In genomic region chr2:239188536-239188935, GRCh38 we compare ENCODE assay signal across 27 cellular contexts.
A peak's percentile ranks its signal among the peaks of the same experiment; 100 is the strongest.
DNase-seq lines count a peak whose midpoint lies in the region; ATAC-seq and TF ChIP-seq lines count a peak whose summit lies in the region.
"Had no signal": no experiment of that assay in that cellular context is flagged by ENCODE, and none has a peak within 500 bp of the region (broad histone marks: within the 10 kb centered on the region; RNA-seq: fewer than 3 reads in every experiment).

No MANE protein-coding gene starts in this region.

- H3K4me3 Mint-ChIP-seq in activated CD4-positive, alpha-beta T cell treated with anti-CD3 and anti-CD28 coated beads for 36 hours: no peak overlapping the region
- no peak overlapping the region for H3K4me3 Mint-ChIP-seq in H9
- H3K4me3 Mint-ChIP-seq: activated naive CD4-positive, alpha-beta T cell treated with anti-CD3 and anti-CD28 coated beads for 36 hours; neural progenitor cell; T-helper 2 cell treated with Interferon-gamma antibody and Interleukin-4, amounts not matched to agents 5 μg/mL and 100 μg/mL, for 36 hours had no signal

- no CpG with 5 or more reads among the region's 12 CpGs for WGBS in H9 (ENCODE audit: extremely low coverage, insufficient read length, low lambda C conversion rate)
- 97 to 98% methylated on average over 12 of the region's 12 CpGs for WGBS in sigmoid colon, 2 donors

- peaks cover 6% of the 10 kb centered on the region for H3K4me1 Mint-ChIP-seq in activated CD4-positive, alpha-beta T cell treated with anti-CD3 and anti-CD28 coated beads for 36 hours
- peaks cover 0 to 6% of the 10 kb centered on the region in 2 experiments; a peak in 1 of 4 replicates for H3K4me1 Mint-ChIP-seq in H9

- no peak overlapping the region for H2BK120ac ChIP-seq in H9 (ENCODE audit: low read depth, low read length, poor library complexity, severe bottlenecking)

- POLR2A ChIA-PET in activated CD4-positive, alpha-beta T cell treated with anti-CD3 and anti-CD28 coated beads for 36 hours (lab: Charles Lee): interaction anchor here (0.6 kb wide), 2 partner anchors 215 to 841 kb away, joined by 3 read pairs; no protein-coding TSS in a partner anchor

- no peak overlapping the region for H2BK15ac ChIP-seq in H9 (ENCODE audit: low read depth, low read length)

- no peak overlapping the region for H3K14ac ChIP-seq in H9 (ENCODE audit: insufficient read depth, low read length)

- H4K91ac ChIP-seq in H9 (ENCODE audit: insufficient read length, low read depth, low read length): no peak overlapping the region

- DNase-seq in activated CD4-positive, alpha-beta T cell treated with anti-CD3 and anti-CD28 coated beads for 36 hours: peak; percentile 2
- no peak for DNase-seq in activated CD4-positive, alpha-beta T cell treated with anti-CD3 and anti-CD28 coated beads, Interleukin-2, amount 50 U/mL, for 4 hours
- DNase-seq in H9 (peak; percentile 6), left lobe of liver (ENCODE audit: low spot score) (peak; percentile 37), sigmoid colon (peak; percentile 53), hepatic stellate cell (ENCODE audit: low spot score) (no peak), NOMO-1 treated with DMSO at 0.1 percent for 48 hours (lab: John Stamatoyannopoulos, UW; ENCODE audit: unreplicated experiment) (no peak), NCI-H1105 (lab: John Stamatoyannopoulos, UW) (no peak)
- DNase-seq: activated CD4-positive, CD25-positive, alpha-beta regulatory T cell treated with anti-CD3 and anti-CD28 coated beads, Interleukin-2, amount 50 U/mL, for 72 hours; activated naive CD4-positive, alpha-beta T cell treated with anti-CD3 and anti-CD28 coated beads for 36 hours; activated T-cell treated with anti-CD3 and anti-CD28 coated beads, Interleukin-2, amount 50 U/mL, for 1 hour; amygdala; brain microvascular endothelial cell; Caco-2; H7; hypothalamus; mesendoderm; NCI-H146; NCI-H226; stimulated activated CD4-positive, alpha-beta T cell treated with anti-CD3 and anti-CD28 coated beads, Interleukin-4, amount 100 ng/mL, for 24 hours; trophoblast cell had no signal

- no peak overlapping the region for H3K18ac ChIP-seq in H9 (ENCODE audit: insufficient read length, low read depth, low read length)

- H3K4me2 ChIP-seq in H9 (ENCODE audit: insufficient read depth, insufficient read length, low read length): no peak overlapping the region
- H3K4me2 ChIP-seq: neural progenitor cell had no signal

- H3T11ph ChIP-seq in H9 (ENCODE audit: low read length): no peak overlapping the region

- H3K56ac ChIP-seq in H9 (ENCODE audit: insufficient read length, low read depth, low read length): no peak overlapping the region

- intact Hi-C loops in activated CD4-positive, alpha-beta T cell treated with anti-CD3 and anti-CD28 coated beads for 36 hours (cut with DNase I, micrococcal nuclease): no loop called here
- intact Hi-C loops in sigmoid colon (cut with DNase I): no loop called here

- no peak overlapping the region for H4K8ac ChIP-seq in H9 (replicated peaks; ENCODE audit: insufficient read length, low read depth, low read length)

- CTCF ChIA-PET in activated CD4-positive, alpha-beta T cell treated with anti-CD3 and anti-CD28 coated beads for 36 hours (lab: Charles Lee): interaction anchor here (0.8 kb wide), 1 partner anchor 86 kb away, joined by 3 read pairs; no protein-coding TSS in a partner anchor

- no peak overlapping the region for H2BK12ac ChIP-seq in H9 (ENCODE audit: insufficient read length, low read depth, low read length)

- no peaks in the 10 kb centered on the region for H3K79me1 ChIP-seq in H9 (ENCODE audit: insufficient read depth, low read depth, low read length, poor library complexity, severe bottlenecking)

- H3K36me3 Mint-ChIP-seq in activated CD4-positive, alpha-beta T cell treated with anti-CD3 and anti-CD28 coated beads for 36 hours (ENCODE audit: low read depth): peaks cover 30% of the 10 kb centered on the region
- peaks cover 25 to 33% (median 33%) of the 10 kb centered on the region in 3 experiments for H3K36me3 Mint-ChIP-seq in H9 (ENCODE audit: insufficient read depth in 1 of 3, low read depth in 3 of 3)

- no peak overlapping the region for H2BK20ac ChIP-seq in H9 (ENCODE audit: low read depth, low read length, poor library complexity, severe bottlenecking)

- TF ChIP-seq CTCF in H9 (conservative IDR thresholded peaks at IDR 0.05): no peak
- no peak for TF ChIP-seq CTCF in sigmoid colon (IDR thresholded peaks at IDR 0.05)

- H3K36me3 ChIP-seq in sigmoid colon: peaks cover 31 to 65% (median 45%) of the 10 kb centered on the region in 4 donors

- no peak overlapping the region for H2AFZ ChIP-seq in H9 (ENCODE audit: low read length)
- H2AFZ ChIP-seq: neural progenitor cell had no signal

- H3K27ac ChIP-seq in H9 (ENCODE audit: insufficient read length, low read depth, low read length) (no peak overlapping the region), sigmoid colon (no peak overlapping the region)
- H3K27ac ChIP-seq: 22Rv1, brain microvascular endothelial cell, C4-2B, left lung, neural progenitor cell, prostate gland had no signal

- H4K20me1 ChIP-seq in H9 (ENCODE audit: control insufficient read depth, insufficient read depth, insufficient read length): no peaks in the 10 kb centered on the region

- H3K4me1 ChIP-seq in H9 (ENCODE audit: insufficient read depth, low read length) (no peaks in the 10 kb centered on the region), sigmoid colon (peaks cover 0 to 29% (median 24%) of the 10 kb centered on the region in 4 donors)
- H3K4me1 ChIP-seq: Caco-2, neural progenitor cell, prostate gland had no signal

- no peak overlapping the region for H3K27ac Mint-ChIP-seq in activated CD4-positive, alpha-beta T cell treated with anti-CD3 and anti-CD28 coated beads for 36 hours
- no peak overlapping the region for H3K27ac Mint-ChIP-seq in H9
- H3K27ac Mint-ChIP-seq: activated naive CD4-positive, alpha-beta T cell treated with anti-CD3 and anti-CD28 coated beads for 36 hours; neural progenitor cell; T-helper 2 cell treated with Interferon-gamma antibody and Interleukin-4, amounts not matched to agents 5 μg/mL and 100 μg/mL, for 36 hours had no signal

- H3K9me3 Mint-ChIP-seq in activated CD4-positive, alpha-beta T cell treated with anti-CD3 and anti-CD28 coated beads for 36 hours (ENCODE audit: low read depth): no peaks in the 10 kb centered on the region
- H3K9me3 Mint-ChIP-seq in H9: peaks cover 0 to 4% of the 10 kb centered on the region in 2 experiments; a peak in 2 of 5 replicates
- H3K9me3 Mint-ChIP-seq: neural progenitor cell; T-helper 2 cell treated with Interferon-gamma antibody and Interleukin-4, amounts not matched to agents 5 μg/mL and 100 μg/mL, for 36 hours had no signal

- H2BK5ac ChIP-seq in H9 (ENCODE audit: insufficient read length, low read length): no peak overlapping the region

- no peak overlapping the region for H3K4me3 ChIP-seq in sigmoid colon
- H3K4me3 ChIP-seq: left lung, neural progenitor cell, prostate gland had no signal

- ATAC-seq in activated CD4-positive, alpha-beta T cell treated with anti-CD3 and anti-CD28 coated beads for 36 hours: no peak
- no peak for ATAC-seq in left lobe of liver
- ATAC-seq: left lung had no signal

- H4K5ac ChIP-seq in H9 (ENCODE audit: insufficient read length, low read depth, low read length): no peak overlapping the region

- TF ChIP-seq EP300 in sigmoid colon (IDR thresholded peaks at IDR 0.05): no peak

- H3K27me3 Mint-ChIP-seq in activated CD4-positive, alpha-beta T cell treated with anti-CD3 and anti-CD28 coated beads for 36 hours: no peaks in the 10 kb centered on the region
- no peaks in the 10 kb centered on the region; the same call in 1 of the 2 replicates for H3K27me3 Mint-ChIP-seq in H9 (ENCODE audit: low read depth)

- no peak overlapping the region for H3K23ac ChIP-seq in H9 (ENCODE audit: insufficient read length, low read depth, low read length)

- no peak overlapping the region for H3K9ac ChIP-seq in H9 (ENCODE audit: extremely low read depth, insufficient read length, low read length)
- H3K9ac ChIP-seq: neural progenitor cell had no signal

- no peak for TF ChIP-seq POLR2A in sigmoid colon (IDR thresholded peaks at IDR 0.05)

- no peak overlapping the region for H3K4ac ChIP-seq in H9 (ENCODE audit: low read depth, low read length)

- H2AK5ac ChIP-seq in H9 (ENCODE audit: insufficient read length, low read length): no peak overlapping the region

- H3K27me3 ChIP-seq in H9 (ENCODE audit: insufficient read depth, low read length) (no peaks in the 10 kb centered on the region), sigmoid colon (no peaks in the 10 kb centered on the region)
- H3K27me3 ChIP-seq: brain microvascular endothelial cell, left lung, neural progenitor cell had no signal

- no peaks in the 10 kb centered on the region; the same call in 1 of the 2 replicates for H3K79me2 ChIP-seq in H9 (ENCODE audit: insufficient read depth, low read length)

- no peaks in the 10 kb centered on the region for H3K23me2 ChIP-seq in H9 (ENCODE audit: insufficient read length, low read depth, low read length, poor library complexity, severe bottlenecking)

- H3K9me3 ChIP-seq in H9 (ENCODE audit: control insufficient read depth, low read depth, low read length) (no peaks in the 10 kb centered on the region), sigmoid colon (no peaks in the 10 kb centered on the region)
- H3K9me3 ChIP-seq: Caco-2, prostate gland had no signal

Comparison
In these comparisons a context has a peak if more than half of its experiments do, and no peak if none do; other contexts are left out.
1. DNase-seq: peak in activated CD4-positive, alpha-beta T cell treated with anti-CD3 and anti-CD28 coated beads for 36 hours (single experiment), H9 (single experiment), left lobe of liver (single experiment) and sigmoid colon (single experiment); none in activated CD4-positive, alpha-beta T cell treated with anti-CD3 and anti-CD28 coated beads, Interleukin-2, amount 50 U/mL, for 4 hours (0 of 2), hepatic stellate cell (single experiment), NOMO-1 treated with DMSO at 0.1 percent for 48 hours (single experiment) and NCI-H1105 (single experiment).